9 cellular contexts compared by ENCODE assay signal in genomic region chr7:116984917-116985316, GRCh38. TPM values are rescaled to one million over a fixed set of nuclear protein-coding genes. Genes with fewer than 3 reads are reported as not detected.
DNase-seq lines count a peak whose midpoint lies in the region; FAIRE-seq and TF ChIP-seq lines count a peak whose summit lies in the region.
"Had no signal": no experiment of that assay in that cellular context is flagged by ENCODE, and none has a peak within 500 bp of the region (broad histone marks: within the 10 kb centered on the region; RNA-seq: fewer than 3 reads in every experiment).

No MANE protein-coding gene starts in this region.

- peaks cover 7% of the 10 kb centered on the region for H3K4me1 Mint-ChIP-seq in activated T-cell treated with anti-CD3 and anti-CD28 coated beads, Interleukin-2, amount 50 U/mL, for 24 hours (ENCODE audit: low read depth)
- H3K4me1 Mint-ChIP-seq in activated naive CD4-positive, alpha-beta T cell treated with anti-CD3 and anti-CD28 coated beads, Interleukin-2, amount 10 ng/mL, durations not matched to agents 7 days and 5 days = no peaks in the 10 kb centered on the region

- H3K9me2 ChIP-seq in PC-9 (ENCODE audit: insufficient read depth) = no peaks in the 10 kb centered on the region

- peaks cover 11% of the 10 kb centered on the region; the same call in 1 of the 2 replicates for H3F3A ChIP-seq in PC-9 (ENCODE audit: insufficient read depth, low read depth)

- H3K79me2 ChIP-seq in PC-9 (ENCODE audit: low read depth) (peaks cover 30% of the 10 kb centered on the region), osteoblast (ENCODE audit: insufficient read depth, low read length) (peaks cover 51% of the 10 kb centered on the region)

- BruUV-seq in PC-9 (replicated peaks; lab: Mats Ljungman, UMichigan) = no TSS peak

- peak; percentile 83 for FAIRE-seq in GM18507 (lab: Jason Lieb, UNC)

- H3K27me3 Mint-ChIP-seq in activated T-cell treated with anti-CD3 and anti-CD28 coated beads, Interleukin-2, amount 50 U/mL, for 24 hours = no peaks in the 10 kb centered on the region
- H3K27me3 Mint-ChIP-seq in activated naive CD4-positive, alpha-beta T cell treated with anti-CD3 and anti-CD28 coated beads, Interleukin-2, amount 10 ng/mL, durations not matched to agents 7 days and 5 days = peaks cover 9% of the 10 kb centered on the region
- H3K27me3 Mint-ChIP-seq: dendritic cell treated with granulocyte-macrophage colony-stimulating factor and Interleukin-4, amounts not matched to agents 40 ng/mL and 50 ng/mL, for 4 days had no signal

- no peak overlapping the region for H3K4me2 ChIP-seq in PC-9
- H3K4me2 ChIP-seq in osteoblast (ENCODE audit: insufficient read depth, low read length) = no peak overlapping the region

- H4K20me1 ChIP-seq in PC-9 (ENCODE audit: insufficient read depth) (0 out of 2 replicates have a peak, but pooled peaks cover 4% of the 10 kb centered on the region), osteoblast (ENCODE audit: insufficient read depth, low read length) (no peaks in the 10 kb centered on the region)

- no peaks in the 10 kb centered on the region for H3K36me3 ChIP-seq in PC-9 (ENCODE audit: low read depth)
- H3K36me3 ChIP-seq in osteoblast (ENCODE audit: insufficient read depth, low read length) = no peaks in the 10 kb centered on the region

- H3K27me3 ChIP-seq in PC-9 (ENCODE audit: insufficient read depth, low read depth) (no peaks in the 10 kb centered on the region), osteoblast (ENCODE audit: insufficient read depth, low read length) (no peaks in the 10 kb centered on the region)

- DNase-seq in AG09309 (ENCODE audit: low read depth) = no peak
- no peak for DNase-seq in GM18507 (ENCODE audit: extremely low spot score, insufficient read length, low read depth)
- DNase-seq in HT-29 (ENCODE audit: low spot score) = peak; percentile 54
- DNase-seq in PC-9 = no peak
- peak; percentile 44 for DNase-seq in epithelial cell of esophagus (ENCODE audit: low read depth)
- DNase-seq in osteoblast (ENCODE audit: insufficient read length, low spot score, missing footprints) = peak; percentile 57
- DNase-seq in activated T-cell treated with anti-CD3 and anti-CD28 coated beads, Interleukin-2, amount 50 U/mL, for 24 hours = no peak
- DNase-seq in activated naive CD4-positive, alpha-beta T cell treated with anti-CD3 and anti-CD28 coated beads, Interleukin-2, amount 10 ng/mL, durations not matched to agents 7 days and 5 days = no peak

- CTCF ChIA-PET in PC-9 (lab: Charles Lee) = interaction anchor here (0.6 to 1.8 kb wide), 6 partner anchors 28 to 1432 kb away, joined by 3 to 6 read pairs (median 4); no protein-coding TSS in a partner anchor
- CTCF ChIA-PET in activated naive CD4-positive, alpha-beta T cell treated with anti-CD3 and anti-CD28 coated beads, Interleukin-2, amount 10 ng/mL, durations not matched to agents 7 days and 5 days (lab: Charles Lee) = interaction anchor here (0.7 to 8.0 kb wide), 22 partner anchors 11 to 155 kb away, joined by 3 to 103 read pairs (median 6); no protein-coding TSS in a partner anchor

- no peak overlapping the region for H3K4me3 Mint-ChIP-seq in activated T-cell treated with anti-CD3 and anti-CD28 coated beads, Interleukin-2, amount 50 U/mL, for 24 hours
- no peak overlapping the region for H3K4me3 Mint-ChIP-seq in activated naive CD4-positive, alpha-beta T cell treated with anti-CD3 and anti-CD28 coated beads, Interleukin-2, amount 10 ng/mL, durations not matched to agents 7 days and 5 days
- H3K4me3 Mint-ChIP-seq: dendritic cell treated with granulocyte-macrophage colony-stimulating factor and Interleukin-4, amounts not matched to agents 40 ng/mL and 50 ng/mL, for 4 days had no signal

- POLR2A ChIA-PET in PC-9 (lab: Charles Lee; ENCODE audit: unreplicated experiment) = no interaction called here

- no peaks in the 10 kb centered on the region for H3K9me3 Mint-ChIP-seq in activated T-cell treated with anti-CD3 and anti-CD28 coated beads, Interleukin-2, amount 50 U/mL, for 24 hours
- no peaks in the 10 kb centered on the region for H3K9me3 Mint-ChIP-seq in activated naive CD4-positive, alpha-beta T cell treated with anti-CD3 and anti-CD28 coated beads, Interleukin-2, amount 10 ng/mL, durations not matched to agents 7 days and 5 days
- H3K9me3 Mint-ChIP-seq: dendritic cell treated with granulocyte-macrophage colony-stimulating factor and Interleukin-4, amounts not matched to agents 40 ng/mL and 50 ng/mL, for 4 days had no signal

- H3K9me3 ChIP-seq in PC-9 (ENCODE audit: insufficient read depth, low read depth) (no peaks in the 10 kb centered on the region), osteoblast (ENCODE audit: low read depth, low read length) (no peaks in the 10 kb centered on the region)

- no peak overlapping the region for H3K27ac Mint-ChIP-seq in activated T-cell treated with anti-CD3 and anti-CD28 coated beads, Interleukin-2, amount 50 U/mL, for 24 hours
- no peak overlapping the region for H3K27ac Mint-ChIP-seq in activated naive CD4-positive, alpha-beta T cell treated with anti-CD3 and anti-CD28 coated beads, Interleukin-2, amount 10 ng/mL, durations not matched to agents 7 days and 5 days
- H3K27ac Mint-ChIP-seq: dendritic cell treated with granulocyte-macrophage colony-stimulating factor and Interleukin-4, amounts not matched to agents 40 ng/mL and 50 ng/mL, for 4 days had no signal

- no peak overlapping the region for H2AFZ ChIP-seq in PC-9
- H2AFZ ChIP-seq in osteoblast (ENCODE audit: low read length) = no peak overlapping the region

- no peaks in the 10 kb centered on the region for H3K36me3 Mint-ChIP-seq in activated T-cell treated with anti-CD3 and anti-CD28 coated beads, Interleukin-2, amount 50 U/mL, for 24 hours (ENCODE audit: low read depth)
- H3K36me3 Mint-ChIP-seq in activated naive CD4-positive, alpha-beta T cell treated with anti-CD3 and anti-CD28 coated beads, Interleukin-2, amount 10 ng/mL, durations not matched to agents 7 days and 5 days = no peaks in the 10 kb centered on the region

- no peak overlapping the region for H3K27ac ChIP-seq in PC-9
- H3K27ac ChIP-seq in osteoblast (ENCODE audit: low read depth, low read length) = no peak overlapping the region

- intact Hi-C loops in PC-9 (cut with micrococcal nuclease; ENCODE audit: unreplicated experiment) = loop anchor here (2.0 kb wide), 1 partner anchor 400 kb away; no protein-coding TSS in a partner anchor

- TF ChIP-seq CTCF in AG09309 (IDR thresholded peaks at IDR 0.05; ENCODE audit: control insufficient read depth, insufficient read depth, low read depth, low read length, missing control alignments) = peak; percentile 47
- TF ChIP-seq CTCF in PC-9 (conservative IDR thresholded peaks at IDR 0.05) = peak; percentile 77
- TF ChIP-seq CTCF in epithelial cell of esophagus (IDR thresholded peaks at IDR 0.05; ENCODE audit: insufficient read depth, low read depth, low read length, missing control alignments) = peak; percentile 52
- peak; percentile 77 for TF ChIP-seq CTCF in osteoblast (IDR thresholded peaks at IDR 0.05; ENCODE audit: extremely low read depth, low read depth, low read length)

- H3K4me1 ChIP-seq in PC-9 (replicated peaks; ENCODE audit: insufficient read depth) (peaks cover 22% of the 10 kb centered on the region), osteoblast (ENCODE audit: insufficient read depth, low read length) (peaks cover 7% of the 10 kb centered on the region)

- no peak overlapping the region for H3K4me3 ChIP-seq in AG09309 (ENCODE audit: control insufficient read depth, low read depth, low read length)
- no peak overlapping the region for H3K4me3 ChIP-seq in PC-9
- H3K4me3 ChIP-seq in epithelial cell of esophagus (ENCODE audit: low read length) = no peak overlapping the region
- no peak overlapping the region for H3K4me3 ChIP-seq in osteoblast (ENCODE audit: insufficient read depth, low read length)

RNA-seq across cellular contexts. Expression of gene ST7, which starts 31.6 kb away (rescaled TPM):
- total RNA-seq in HT-29 (2014; rRNA removed; shearing (Covaris generic)) = 19.4 and 28.8 TPM in 2 replicates
- total RNA-seq in PC-9 (2021) (16.3 and 25.8 TPM in 2 replicates), osteoblast (19.9 and 22.4 TPM in 2 replicates)

Comparison
In these comparisons a context has a peak if more than half of its experiments do, and no peak if none do; other contexts are left out.
1. DNase-seq: peak in HT-29 (single experiment), epithelial cell of esophagus (single experiment) and osteoblast (single experiment); none in AG09309 (single experiment), GM18507 (single experiment), PC-9 (0 of 2), activated T-cell treated with anti-CD3 and anti-CD28 coated beads, Interleukin-2, amount 50 U/mL, for 24 hours (single experiment) and activated naive CD4-positive, alpha-beta T cell treated with anti-CD3 and anti-CD28 coated beads, Interleukin-2, amount 10 ng/mL, durations not matched to agents 7 days and 5 days (single experiment).
2. Peak in every context shown above with its lines, with median percentiles within 50 percentile points of each other: CTCF ChIP-seq.